ENCODE assay signal across 7 cellular contexts in the genomic region with DNA sequence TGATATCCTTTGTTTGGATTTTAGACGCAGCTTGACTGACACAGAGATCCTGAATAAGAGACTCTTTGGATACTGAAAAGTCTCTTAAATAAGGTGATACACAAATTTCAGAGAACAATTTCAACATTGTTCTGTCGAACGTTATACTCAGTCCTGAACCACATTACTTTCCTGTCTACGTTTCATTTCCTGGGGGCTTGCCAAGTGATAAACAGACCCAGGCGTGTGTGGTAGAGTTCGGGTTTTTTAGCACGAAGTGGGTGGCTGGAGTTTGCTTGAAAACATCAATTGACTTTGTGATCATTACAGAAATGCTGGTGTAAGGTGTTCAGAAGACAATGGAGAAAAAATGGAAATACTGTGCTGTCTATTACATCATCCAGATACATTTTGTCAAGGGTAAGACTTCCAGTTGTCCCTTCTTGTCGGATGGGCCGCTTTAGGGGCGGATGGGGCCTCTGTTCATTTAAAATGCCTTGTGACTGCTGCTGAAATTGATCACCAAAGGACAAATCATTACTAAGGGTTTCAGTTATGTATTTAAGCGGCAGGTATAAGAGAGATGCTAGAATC. TPM values are rescaled to one million over a fixed set of nuclear protein-coding genes. Genes with fewer than 3 reads are reported as not detected.
A peak's percentile ranks its signal among the peaks of the same experiment; 100 is the strongest.
DNase-seq lines count a peak whose midpoint lies in the region; ATAC-seq, FAIRE-seq and TF ChIP-seq lines count a peak whose summit lies in the region.

Gene CD96, plus strand, starts transcription at position 287 of the 573 bp plus-strand sequence. Its CDS starts 52 bp downstream, at position 339.

- DNase-seq in activated naive CD4-positive, alpha-beta T cell (lab: John Stamatoyannopoulos, UW): peak; percentile 3 to 23 (median 7)
- no peak for DNase-seq in smooth muscle cell (lab: John Stamatoyannopoulos, UW; ENCODE audit: unreplicated experiment)
- DNase-seq in NCI-H524 treated with DMSO at 0.1 percent for 48 hours (lab: John Stamatoyannopoulos, UW): no peak
- no peak for DNase-seq in kidney tubule cell (ENCODE audit: low spot score)
- DNase-seq in D721Med (ENCODE audit: insufficient read length, low spot score): no peak

- H4K20me1 ChIP-seq in OCI-LY1 (ENCODE audit: insufficient read depth, low read length): no peaks in the 10 kb centered on the region
- no peaks in the 10 kb centered on the region for H4K20me1 ChIP-seq in smooth muscle cell (ENCODE audit: low read depth)

- H3K27me3 ChIP-seq in OCI-LY1 (ENCODE audit: insufficient read depth, low read length) (no peaks in the 10 kb centered on the region), smooth muscle cell (ENCODE audit: low read depth) (no peaks in the 10 kb centered on the region)

- no peak for FAIRE-seq in D721Med (lab: Jason Lieb, UNC)

- H3K9me2 ChIP-seq in OCI-LY1 (ENCODE audit: low read depth, low read length): no peaks in the 10 kb centered on the region

- H3K27ac ChIP-seq in OCI-LY1 (ENCODE audit: low read depth, low read length, poor library complexity, severe bottlenecking) (peak within 1 kb of the TSS; percentile 71), smooth muscle cell (ENCODE audit: low read depth) (no peak within 1 kb of the TSS)

- peak; percentile 35 for ATAC-seq in GM21528 (IDR thresholded peaks at IDR 0.05; ENCODE audit: low FRiP score, unreplicated experiment)

- H3K9ac ChIP-seq in OCI-LY1 (ENCODE audit: low read length): peak within 1 kb of the TSS; percentile 58
- H3K9ac ChIP-seq in smooth muscle cell (ENCODE audit: low read depth): no peak within 1 kb of the TSS

- H3K4me2 ChIP-seq in OCI-LY1 (ENCODE audit: low read length) (peak within 1 kb of the TSS; percentile 66), smooth muscle cell (no peak within 1 kb of the TSS)

- H3K36me3 ChIP-seq in OCI-LY1 (ENCODE audit: insufficient read depth, low read length) (no peaks in the 10 kb centered on the region), smooth muscle cell (ENCODE audit: low read depth) (no peaks in the 10 kb centered on the region)

- H3F3A ChIP-seq in OCI-LY1 (ENCODE audit: insufficient read depth, low read length) (no peaks in the 10 kb centered on the region; the same call in 1 of the 2 replicates), smooth muscle cell (ENCODE audit: low read depth) (peaks cover 13% of the 10 kb centered on the region)

- H3K79me2 ChIP-seq in OCI-LY1 (ENCODE audit: insufficient read depth, low read length) (no peaks in the 10 kb centered on the region), smooth muscle cell (ENCODE audit: low read depth) (no peaks in the 10 kb centered on the region)

- WGBS in smooth muscle cell (ENCODE audit: low lambda C conversion rate): 72% methylated on average over 11 of the region's 11 CpGs

- TF ChIP-seq CTCF in OCI-LY1 (IDR thresholded peaks at IDR 0.05; ENCODE audit: low read length): no peak
- no peak for TF ChIP-seq CTCF in smooth muscle cell (IDR thresholded peaks at IDR 0.05; ENCODE audit: borderline replicate concordance, insufficient read depth, poor library complexity, severe bottlenecking)
- TF ChIP-seq CTCF in D721Med (IDR thresholded peaks at IDR 0.05; ENCODE audit: insufficient read depth, missing control alignments): no peak

- H3K9me3 ChIP-seq in OCI-LY1 (ENCODE audit: low read length) (no peaks in the 10 kb centered on the region), smooth muscle cell (replicated peaks; ENCODE audit: low read depth) (no peaks in the 10 kb centered on the region)

- H3K4me1 ChIP-seq in OCI-LY1 (ENCODE audit: insufficient read depth, low read length, severe bottlenecking) (peaks cover 80% of the 10 kb centered on the region), smooth muscle cell (ENCODE audit: low read depth) (peaks cover 8% of the 10 kb centered on the region)

- H2AFZ ChIP-seq in OCI-LY1 (ENCODE audit: low read length): peak within 1 kb of the TSS; percentile 54; the same call in 1 of the 2 replicates
- H2AFZ ChIP-seq in smooth muscle cell (ENCODE audit: low read depth): peak within 1 kb of the TSS; percentile 63

- H3K4me3 ChIP-seq in OCI-LY1 (ENCODE audit: low read depth, low read length, poor library complexity, severe bottlenecking): peak within 1 kb of the TSS; percentile 56
- H3K4me3 ChIP-seq in smooth muscle cell: no peak within 1 kb of the TSS

RNA-seq across cellular contexts. Expression of gene CD96, which starts in this region (rescaled TPM):
- 0.09 TPM in 2 replicates for total RNA-seq in smooth muscle cell
- 0.33 and 0.46 TPM in 2 replicates for polyA plus RNA-seq in smooth muscle cell

Comparison
In these comparisons a context has a peak if more than half of its experiments do, and no peak if none do; other contexts are left out.
1. DNase-seq: peak in activated naive CD4-positive, alpha-beta T cell (4 of 4); none in smooth muscle cell (single experiment), NCI-H524 treated with DMSO at 0.1 percent for 48 hours (single experiment), kidney tubule cell (single experiment) and D721Med (single experiment).